In genomic region chr17:45093444-45094110, GRCh38 we compare ENCODE assay signal across 1 cellular context.
TF ChIP-seq lines count a peak whose summit lies in the region.

No MANE protein-coding gene starts in this region.

TF ChIP-seq in SK-N-SH, 30 proteins besides CTCF, POLR2A, EP300 and RAD21 (continued from another document):
- no peak for TF ChIP-seq REST (IDR thresholded peaks at IDR 0.05; ENCODE audit: low read depth, low read length)
TF ChIP-seq in SK-N-SH: peak in this region for 0.
